In genomic region chr9:128160603-128160987, GRCh38 we compare ENCODE assay signal across 9 cellular contexts. TPM values are rescaled to one million over a fixed set of nuclear protein-coding genes. Genes with fewer than 3 reads are reported as not detected.
DNase-seq lines count a peak whose midpoint lies in the region; FAIRE-seq and TF ChIP-seq lines count a peak whose summit lies in the region.
"Had no signal": no experiment of that assay in that cellular context is flagged by ENCODE, and none has a peak within 500 bp of the region (broad histone marks: within the 10 kb centered on the region; RNA-seq: fewer than 3 reads in every experiment).

No MANE protein-coding gene starts in this region.

- TF ChIP-seq CTCF in adrenal gland (IDR thresholded peaks at IDR 0.05), result no peak

- TF ChIP-seq POLR2A in H54 (IDR thresholded peaks at IDR 0.05; ENCODE audit: low read depth, low read length) (no peak), adrenal gland (IDR thresholded peaks at IDR 0.05) (no peak)

- intact Hi-C loops in adrenal gland (cut with DNase I), result no loop called here

- peaks cover 27 to 41% of the 10 kb centered on the region in 2 donors for H3K4me1 ChIP-seq in adrenal gland (replicated peaks in 1 of 2)

- H3K36me3 ChIP-seq in adrenal gland (replicated peaks in 1 of 2), result peaks cover 0 to 15% of the 10 kb centered on the region in 2 donors

- WGBS in adrenal gland, 4 donors, result 0 to 2% (median 1%) methylated on average over 2 to 23 of the region's 23 CpGs

- H3K9me3 ChIP-seq in adrenal gland (replicated peaks in 1 of 3) (no peaks in the 10 kb centered on the region), iPS-18c (ENCODE audit: control insufficient read depth, insufficient read depth, low read length) (no peaks in the 10 kb centered on the region)

- H3K27ac ChIP-seq in adrenal gland, result peak overlapping the region in 4 of 5 donors; percentile 56 to 82 (median 68)

- FAIRE-seq in H54 (lab: Jason Lieb, UNC), result no peak

- peak; percentile 42 for DNase-seq in COLO668 (lab: John Stamatoyannopoulos, UW; ENCODE audit: unreplicated experiment)
- peak; percentile 71 for DNase-seq in H54 (ENCODE audit: insufficient read length, low spot score)
- DNase-seq in RPMI8226, result peak; percentile 74
- DNase-seq in adrenal gland, result peak in 4 of 7 donors; percentile 41 to 58 (median 50)
- peak; percentile 30 to 58 for DNase-seq in stimulated activated CD4-positive, alpha-beta T cell treated with anti-CD3 and anti-CD28 coated beads, Interleukin-15, amount 100 ng/mL, for 48 hours (ENCODE audit: low read depth in 2 of 2)
- DNase-seq in NCI-H510A treated with DMSO at 0.1 percent for 48 hours (lab: John Stamatoyannopoulos, UW), result no peak
- DNase-seq in NCI-H2196 treated with DMSO at 0.1 percent for 48 hours (lab: John Stamatoyannopoulos, UW; ENCODE audit: unreplicated experiment), result no peak

- H3K4me3 ChIP-seq in adrenal gland, result peak overlapping the region; percentile 58 to 89 (median 75)
- peak overlapping the region; percentile 93 for H3K4me3 ChIP-seq in iPS-18c (ENCODE audit: insufficient read depth, low read depth, low read length)

- H3K27me3 ChIP-seq in adrenal gland, result no peaks in the 10 kb centered on the region

RNA-seq across cellular contexts. Expression of gene BBLN, which starts 0.5 kb away (rescaled TPM):
- total RNA-seq in adrenal gland, result 1,000 to 10,000 TPM in 4 of 8 donors, 100 to 1,000 TPM in 4; 199 to 1,914 (median 666) TPM
- 100 to 1,000 TPM in 2 of 3 donors, 1 to 10 TPM in 1; 5.5 to 924 (median 522) TPM for polyA plus RNA-seq in adrenal gland

RNA-seq across cellular contexts. Expression of gene LCN2, which starts 11.3 kb away (rescaled TPM):
- 10 to 100 TPM in 1 of 8 donors, 1 to 10 TPM in 4, not detected in 3; 1.0 to 48.2 (median 1.2) TPM for total RNA-seq in adrenal gland
- polyA plus RNA-seq in adrenal gland, result 1 to 10 TPM in 2 of 3 donors, under 1 TPM in 1; 0.37 to 1.9 (median 1.7) TPM
- total RNA-seq: HT1080 had no signal

RNA-seq across cellular contexts. Expression of gene CIZ1, which starts 30.8 kb away (rescaled TPM):
- 100 to 1,000 TPM in 3 of 8 donors, 10 to 100 TPM in 5; 49.5 to 142 (median 88.2) TPM for total RNA-seq in adrenal gland
- polyA plus RNA-seq in adrenal gland, result 100 to 1,000 TPM in 1 of 3 donors, 10 to 100 TPM in 2; 63.0 to 134 (median 65.2) TPM

RNA-seq across cellular contexts. Expression of gene PTGES2, which starts 33.1 kb away (rescaled TPM):
- 100 to 1,000 TPM in 4 of 8 donors, 10 to 100 TPM in 4; 82.5 to 147 (median 101) TPM for total RNA-seq in adrenal gland
- polyA plus RNA-seq in adrenal gland, result 100 to 1,000 TPM in 2 of 3 donors, 10 to 100 TPM in 1; 69.5 to 104 (median 101) TPM

RNA-seq across cellular contexts. Expression of gene DNM1, which starts 42.6 kb away (rescaled TPM):
- total RNA-seq in adrenal gland, result 10 to 100 TPM in 6 of 8 donors, 1 to 10 TPM in 2; 2.4 to 14.7 (median 12.2) TPM
- 10 to 100 TPM in 2 of 3 donors, 1 to 10 TPM in 1; 5.8 to 44.3 (median 17.5) TPM for polyA plus RNA-seq in adrenal gland

Comparison
In these comparisons a context has a peak if more than half of its experiments do, and no peak if none do; other contexts are left out.
1. DNase-seq: peak in COLO668 (single experiment), H54 (single experiment), RPMI8226 (single experiment), adrenal gland (4 of 7) and stimulated activated CD4-positive, alpha-beta T cell treated with anti-CD3 and anti-CD28 coated beads, Interleukin-15, amount 100 ng/mL, for 48 hours (2 of 2); none in NCI-H510A treated with DMSO at 0.1 percent for 48 hours (single experiment) and NCI-H2196 treated with DMSO at 0.1 percent for 48 hours (single experiment).